In genomic region chr3:87145553-87145952, GRCh38 we compare ENCODE assay signal across 8 cellular contexts.
DNase-seq lines count a peak whose midpoint lies in the region; ATAC-seq and TF ChIP-seq lines count a peak whose summit lies in the region.

No MANE protein-coding gene starts in this region.

- TF ChIP-seq CTCF in AG04449 (IDR thresholded peaks at IDR 0.05; ENCODE audit: insufficient read depth, low read length, missing control alignments) (peak; percentile 25), GM13977 (IDR thresholded peaks at IDR 0.05; ENCODE audit: extremely low read depth, insufficient read depth, missing control alignments) (peak; percentile 58), neural crest cell (conservative IDR thresholded peaks at IDR 0.05) (peak; percentile 30), lower leg skin (IDR thresholded peaks at IDR 0.05) (no peak)

- intact Hi-C loops in lower leg skin (cut with DNase I; ENCODE audit: low total_unique reads) = no loop called here

- H3K36me3 Mint-ChIP-seq in neural crest cell (ENCODE audit: low read depth) = peaks cover 6% of the 10 kb centered on the region

- H3K27ac Mint-ChIP-seq in neural crest cell (ENCODE audit: unreplicated experiment) = no peak overlapping the region

- no peak overlapping the region for H3K4me3 Mint-ChIP-seq in neural crest cell

- WGBS in lower leg skin, 2 donors = 65% methylated on average over 6 of the region's 6 CpGs

- CTCF ChIA-PET in AG04449 (lab: Yijun Ruan, JAX) = interaction anchor here (0.7 to 1.8 kb wide), 7 partner anchors 8 to 373 kb away, joined by 3 to 8 read pairs (median 3); no protein-coding TSS in a partner anchor

- POLR2A ChIA-PET in AG04449 (lab: Yijun Ruan, JAX) = no interaction called here

- no peaks in the 10 kb centered on the region for H3K4me1 Mint-ChIP-seq in neural crest cell

- DNase-seq in AG04449 (ENCODE audit: low read depth, low spot score) (no peak), GM13977 (ENCODE audit: low spot score) (peak; percentile 6), UCSD-AML1 (lab: John Stamatoyannopoulos, UW; ENCODE audit: unreplicated experiment) (peak; percentile 9), neural crest cell (ENCODE audit: low read depth, low spot score) (no peak), GM03348 (ENCODE audit: low spot score) (no peak), lower leg skin (ENCODE audit: low spot score in 2 of 2) (no peak)
- no peak for DNase-seq in effector CD8-positive, alpha-beta T cell (lab: John Stamatoyannopoulos, UW)

- peaks cover 12% of the 10 kb centered on the region for H3K9me3 Mint-ChIP-seq in neural crest cell

- no peak overlapping the region for H3K4me3 ChIP-seq in AG04449 (ENCODE audit: low read depth, low read length)
- H3K4me3 ChIP-seq in lower leg skin (ENCODE audit: low read depth, poor library complexity, severe bottlenecking) = no peak overlapping the region

- no peaks in the 10 kb centered on the region for H3K27me3 Mint-ChIP-seq in neural crest cell (ENCODE audit: low read depth)

- no peak for TF ChIP-seq POLR2A in lower leg skin (IDR thresholded peaks at IDR 0.05)

- in situ Hi-C loops in GM13977 (cut with MboI; ENCODE audit: low pct_unique_long_range_greater_than_20kb, low sequenced_read_pairs, unreplicated experiment) = no loop called here

- ATAC-seq in HG03060 (IDR thresholded peaks at IDR 0.05; ENCODE audit: low read depth, unreplicated experiment) = peak; percentile 90

Comparison
In these comparisons a context has a peak if more than half of its experiments do, and no peak if none do; other contexts are left out.
1. DNase-seq: peak in GM13977 (single experiment) and UCSD-AML1 (single experiment); none in AG04449 (single experiment), neural crest cell (single experiment), GM03348 (single experiment), lower leg skin (0 of 2) and effector CD8-positive, alpha-beta T cell (single experiment).
2. CTCF ChIP-seq: peak in AG04449 (single experiment), GM13977 (single experiment) and neural crest cell (single experiment); none in lower leg skin (0 of 3).